ENCODE assay signal across 30 cellular contexts in genomic region chr21:38359835-38360234, GRCh38.
"Had no signal": no experiment of that assay in that cellular context is flagged by ENCODE, and none has a peak within 500 bp of the region (broad histone marks: within the 10 kb centered on the region; RNA-seq: fewer than 3 reads in every experiment).

No MANE protein-coding gene starts in this region.

- H3K36me3 ChIP-seq: neutrophil, ovary, right lobe of liver, sigmoid colon, suprapubic skin, tibial artery, transverse colon, upper lobe of right lung had no signal

- H3K27ac ChIP-seq: neutrophil, ovary, parathyroid adenoma, psoas muscle, right lobe of liver, sigmoid colon, suprapubic skin, testis, tibial artery, transverse colon, upper lobe of right lung had no signal

- H3K9me3 Mint-ChIP-seq: natural killer cell; nephron progenitor cell; neural crest cell; stimulated activated memory B cell treated with anti-CD40 and anti-IgM and Interleukin-4, amounts not matched to agents 10 μg/mL and 1 μg/mL and 100 μg/mL, for 72 hours; stimulated activated naive CD8-positive, alpha-beta T cell treated with anti-CD3 and anti-CD28 coated beads, Interleukin-15, amount 100 ng/mL, for 72 hours; type B pancreatic cell had no signal

- DNase-seq: naive thymus-derived CD4-positive, alpha-beta T cell; natural killer cell; nephron progenitor cell; nucleus accumbens; ovary; posterior cingulate gyrus; psoas muscle; right cardiac atrium; right lobe of liver; sigmoid colon; small intestine; stimulated activated CD4-positive, alpha-beta T cell treated with anti-CD3 and anti-CD28 coated beads, Interleukin-15, amount 100 ng/mL, for 24 hours; stimulated activated CD4-positive, alpha-beta T cell treated with anti-CD3 and anti-CD28 coated beads, Interleukin-2, amount 100 ng/mL, for 24 hours; stimulated activated CD4-positive, alpha-beta T cell treated with anti-CD3 and anti-CD28 coated beads, Interleukin-2, amount 100 ng/mL, for 48 hours; stimulated activated CD4-positive, alpha-beta T cell treated with anti-CD3 and anti-CD28 coated beads, Interleukin-4, amount 100 ng/mL, for 24 hours; stimulated activated naive CD4-positive, alpha-beta T cell; stimulated activated naive CD8-positive, alpha-beta T cell treated with anti-CD3 and anti-CD28 coated beads, Interleukin-15, amount 100 ng/mL, for 72 hours; stimulated activated naive CD8-positive, alpha-beta T cell treated with anti-CD3 and anti-CD28 coated beads, Interleukin-15, Interleukin-2, amounts not matched to agents 100 U/mL and 50 U/mL, for 24 hours; substantia nigra; testis; tibial artery; transverse colon; upper lobe of right lung had no signal

- H3K27me3 ChIP-seq: neutrophil, ovary, right lobe of liver, testis, tibial artery, upper lobe of right lung had no signal

- H3K4me3 ChIP-seq: ovary, psoas muscle, right lobe of liver, sigmoid colon, suprapubic skin, testis, tibial artery, transverse colon, upper lobe of right lung had no signal

- H3K9me3 ChIP-seq: neutrophil, ovary, psoas muscle, right lobe of liver, sigmoid colon, suprapubic skin, testis, tibial artery, transverse colon, upper lobe of right lung had no signal

- H3K36me3 Mint-ChIP-seq: naive thymus-derived CD4-positive, alpha-beta T cell; natural killer cell; stimulated activated memory B cell treated with anti-CD40 and anti-IgM and Interleukin-4, amounts not matched to agents 10 μg/mL and 1 μg/mL and 100 μg/mL, for 72 hours; type B pancreatic cell had no signal

- H3K4me3 Mint-ChIP-seq: naive thymus-derived CD4-positive, alpha-beta T cell; natural killer cell; nephron progenitor cell; neural crest cell; stimulated activated memory B cell treated with anti-CD40 and anti-IgM and Interleukin-4, amounts not matched to agents 10 μg/mL and 1 μg/mL and 100 μg/mL, for 72 hours; stimulated activated naive CD8-positive, alpha-beta T cell treated with anti-CD3 and anti-CD28 coated beads, Interleukin-15, amount 100 ng/mL, for 72 hours; type B pancreatic cell had no signal

- H3K79me2 ChIP-seq: parathyroid adenoma had no signal

- H3K4me1 ChIP-seq: parathyroid adenoma, psoas muscle, right lobe of liver, sigmoid colon, suprapubic skin, testis, transverse colon, upper lobe of right lung had no signal

- H3K27ac Mint-ChIP-seq: naive thymus-derived CD4-positive, alpha-beta T cell; natural killer cell; nephron progenitor cell; progenitor cell of endocrine pancreas; stimulated activated memory B cell treated with anti-CD40 and anti-IgM and Interleukin-4, amounts not matched to agents 10 μg/mL and 1 μg/mL and 100 μg/mL, for 72 hours; stimulated activated naive CD8-positive, alpha-beta T cell treated with anti-CD3 and anti-CD28 coated beads, Interleukin-15, amount 100 ng/mL, for 72 hours; type B pancreatic cell had no signal

- H2AFZ ChIP-seq: parathyroid adenoma had no signal

- H3K4me1 Mint-ChIP-seq: natural killer cell; neural crest cell; stimulated activated memory B cell treated with anti-CD40 and anti-IgM and Interleukin-4, amounts not matched to agents 10 μg/mL and 1 μg/mL and 100 μg/mL, for 72 hours; stimulated activated naive CD8-positive, alpha-beta T cell treated with anti-CD3 and anti-CD28 coated beads, Interleukin-15, amount 100 ng/mL, for 72 hours had no signal

- ATAC-seq: naive thymus-derived CD4-positive, alpha-beta T cell; natural killer cell; psoas muscle; right cardiac atrium; right lobe of liver; stimulated activated memory B cell treated with anti-CD40 and anti-IgM and Interleukin-4, amounts not matched to agents 10 μg/mL and 1 μg/mL and 100 μg/mL, for 72 hours; stimulated activated naive CD8-positive, alpha-beta T cell treated with anti-CD3 and anti-CD28 coated beads, Interleukin-15, amount 100 ng/mL, for 72 hours; stimulated activated naive CD8-positive, alpha-beta T cell treated with anti-CD3 and anti-CD28 coated beads, Interleukin-15, Interleukin-2, amounts not matched to agents 100 U/mL and 50 U/mL, for 24 hours; upper lobe of right lung had no signal

- H3K9ac ChIP-seq: parathyroid adenoma had no signal
